1 cellular context compared by ENCODE assay signal in the genomic region with DNA sequence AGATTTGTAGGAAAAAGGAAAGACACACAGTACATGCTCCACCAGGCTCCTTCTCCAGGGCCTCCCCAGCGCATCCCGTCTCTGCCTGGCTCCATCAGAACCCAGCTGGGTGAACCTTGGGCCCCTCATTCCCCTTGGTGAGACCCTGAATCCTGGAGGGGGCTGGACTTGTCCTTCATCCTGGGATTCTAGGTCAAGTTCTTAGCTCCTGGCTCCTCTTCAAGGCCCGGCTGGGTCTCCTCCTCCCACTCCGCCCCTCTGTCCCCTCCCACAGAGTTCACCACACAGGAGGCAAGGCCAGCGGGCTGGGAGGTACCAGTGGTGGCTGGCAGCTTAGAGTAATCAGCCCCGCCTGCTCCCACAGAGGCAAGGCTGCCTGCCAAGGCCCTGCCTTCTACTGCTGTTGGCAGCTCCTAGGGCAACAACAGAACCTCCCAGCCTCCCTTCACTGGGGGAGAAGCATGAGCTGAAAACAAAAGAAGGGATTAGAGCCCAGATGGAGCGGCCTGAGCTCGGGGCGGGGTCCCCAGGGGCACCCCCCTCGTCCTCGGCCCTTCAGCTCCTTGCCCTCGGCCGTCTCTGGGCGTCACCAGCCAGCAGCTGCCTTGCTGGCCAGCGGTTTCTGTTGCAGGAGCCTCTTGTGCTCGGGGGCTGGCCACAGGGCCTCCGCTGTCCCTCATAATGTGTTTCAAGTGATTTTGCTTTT.
TF ChIP-seq lines count a peak whose summit lies in the region.

No MANE protein-coding gene starts in this region.

TF ChIP-seq in HepG2, 621 proteins besides CTCF, POLR2A, EP300 and RAD21 (continued from another document and continues in another):
- 0 out of 2 replicates have a peak, but pooled peaks have one; percentile 3 for TF ChIP-seq ZNF260 (CRISPR knock-in tag; IDR thresholded peaks at IDR 0.05; ENCODE audit: borderline replicate concordance, low read depth)
- TF ChIP-seq NCOA2 (CRISPR knock-in tag; IDR thresholded peaks at IDR 0.05) = peak; percentile 75
- no peak for TF ChIP-seq TCF12 (IDR thresholded peaks at IDR 0.05)
- peak; percentile 54; the same call in 1 of the 2 replicates for TF ChIP-seq TCF12 (CRISPR knock-in tag; IDR thresholded peaks at IDR 0.05)
- TF ChIP-seq, protein P1, sequence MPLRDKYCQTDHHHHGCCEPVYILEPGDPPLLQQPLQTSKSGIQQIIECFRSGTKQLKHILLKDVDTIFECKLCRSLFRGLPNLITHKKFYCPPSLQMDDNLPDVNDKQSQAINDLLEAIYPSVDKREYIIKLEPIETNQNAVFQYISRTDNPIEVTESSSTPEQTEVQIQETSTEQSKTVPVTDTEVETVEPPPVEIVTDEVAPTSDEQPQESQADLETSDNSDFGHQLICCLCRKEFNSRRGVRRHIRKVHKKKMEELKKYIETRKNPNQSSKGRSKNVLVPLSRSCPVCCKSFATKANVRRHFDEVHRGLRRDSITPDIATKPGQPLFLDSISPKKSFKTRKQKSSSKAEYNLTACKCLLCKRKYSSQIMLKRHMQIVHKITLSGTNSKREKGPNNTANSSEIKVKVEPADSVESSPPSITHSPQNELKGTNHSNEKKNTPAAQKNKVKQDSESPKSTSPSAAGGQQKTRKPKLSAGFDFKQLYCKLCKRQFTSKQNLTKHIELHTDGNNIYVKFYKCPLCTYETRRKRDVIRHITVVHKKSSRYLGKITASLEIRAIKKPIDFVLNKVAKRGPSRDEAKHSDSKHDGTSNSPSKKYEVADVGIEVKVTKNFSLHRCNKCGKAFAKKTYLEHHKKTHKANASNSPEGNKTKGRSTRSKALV (CRISPR knock-in tag; IDR thresholded peaks at IDR 0.05) = no peak
- TF ChIP-seq SIX4 (CRISPR knock-in tag; IDR thresholded peaks at IDR 0.05) = no peak
- TF ChIP-seq STAG1 (CRISPR knock-in tag; IDR thresholded peaks at IDR 0.05) = peak; percentile 18; the same call in 1 of the 2 replicates
- no peak for TF ChIP-seq ZNF501 (CRISPR knock-in tag; IDR thresholded peaks at IDR 0.05)
- no peak for TF ChIP-seq FOSL1 (CRISPR knock-in tag; IDR thresholded peaks at IDR 0.05; ENCODE audit: borderline replicate concordance)
- TF ChIP-seq, protein P2, sequence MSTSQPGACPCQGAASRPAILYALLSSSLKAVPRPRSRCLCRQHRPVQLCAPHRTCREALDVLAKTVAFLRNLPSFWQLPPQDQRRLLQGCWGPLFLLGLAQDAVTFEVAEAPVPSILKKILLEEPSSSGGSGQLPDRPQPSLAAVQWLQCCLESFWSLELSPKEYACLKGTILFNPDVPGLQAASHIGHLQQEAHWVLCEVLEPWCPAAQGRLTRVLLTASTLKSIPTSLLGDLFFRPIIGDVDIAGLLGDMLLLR (CRISPR knock-in tag; IDR thresholded peaks at IDR 0.05) = 0 out of 2 replicates have a peak, but pooled peaks have one; percentile 13
- TF ChIP-seq, protein P3, sequence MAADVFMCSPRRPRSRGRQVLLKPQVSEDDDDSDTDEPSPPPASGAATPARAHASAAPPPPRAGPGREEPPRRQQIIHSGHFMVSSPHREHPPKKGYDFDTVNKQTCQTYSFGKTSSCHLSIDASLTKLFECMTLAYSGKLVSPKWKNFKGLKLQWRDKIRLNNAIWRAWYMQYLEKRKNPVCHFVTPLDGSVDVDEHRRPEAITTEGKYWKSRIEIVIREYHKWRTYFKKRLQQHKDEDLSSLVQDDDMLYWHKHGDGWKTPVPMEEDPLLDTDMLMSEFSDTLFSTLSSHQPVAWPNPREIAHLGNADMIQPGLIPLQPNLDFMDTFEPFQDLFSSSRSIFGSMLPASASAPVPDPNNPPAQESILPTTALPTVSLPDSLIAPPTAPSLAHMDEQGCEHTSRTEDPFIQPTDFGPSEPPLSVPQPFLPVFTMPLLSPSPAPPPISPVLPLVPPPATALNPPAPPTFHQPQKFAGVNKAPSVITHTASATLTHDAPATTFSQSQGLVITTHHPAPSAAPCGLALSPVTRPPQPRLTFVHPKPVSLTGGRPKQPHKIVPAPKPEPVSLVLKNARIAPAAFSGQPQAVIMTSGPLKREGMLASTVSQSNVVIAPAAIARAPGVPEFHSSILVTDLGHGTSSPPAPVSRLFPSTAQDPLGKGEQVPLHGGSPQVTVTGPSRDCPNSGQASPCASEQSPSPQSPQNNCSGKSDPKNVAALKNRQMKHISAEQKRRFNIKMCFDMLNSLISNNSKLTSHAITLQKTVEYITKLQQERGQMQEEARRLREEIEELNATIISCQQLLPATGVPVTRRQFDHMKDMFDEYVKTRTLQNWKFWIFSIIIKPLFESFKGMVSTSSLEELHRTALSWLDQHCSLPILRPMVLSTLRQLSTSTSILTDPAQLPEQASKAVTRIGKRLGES (CRISPR knock-in tag; IDR thresholded peaks at IDR 0.05; ENCODE audit: borderline replicate concordance) = peak; percentile 25; the same call in 1 of the 2 replicates
- no peak for TF ChIP-seq SCMH1 (CRISPR knock-in tag; IDR thresholded peaks at IDR 0.05; ENCODE audit: borderline replicate concordance)
- TF ChIP-seq, protein P4, sequence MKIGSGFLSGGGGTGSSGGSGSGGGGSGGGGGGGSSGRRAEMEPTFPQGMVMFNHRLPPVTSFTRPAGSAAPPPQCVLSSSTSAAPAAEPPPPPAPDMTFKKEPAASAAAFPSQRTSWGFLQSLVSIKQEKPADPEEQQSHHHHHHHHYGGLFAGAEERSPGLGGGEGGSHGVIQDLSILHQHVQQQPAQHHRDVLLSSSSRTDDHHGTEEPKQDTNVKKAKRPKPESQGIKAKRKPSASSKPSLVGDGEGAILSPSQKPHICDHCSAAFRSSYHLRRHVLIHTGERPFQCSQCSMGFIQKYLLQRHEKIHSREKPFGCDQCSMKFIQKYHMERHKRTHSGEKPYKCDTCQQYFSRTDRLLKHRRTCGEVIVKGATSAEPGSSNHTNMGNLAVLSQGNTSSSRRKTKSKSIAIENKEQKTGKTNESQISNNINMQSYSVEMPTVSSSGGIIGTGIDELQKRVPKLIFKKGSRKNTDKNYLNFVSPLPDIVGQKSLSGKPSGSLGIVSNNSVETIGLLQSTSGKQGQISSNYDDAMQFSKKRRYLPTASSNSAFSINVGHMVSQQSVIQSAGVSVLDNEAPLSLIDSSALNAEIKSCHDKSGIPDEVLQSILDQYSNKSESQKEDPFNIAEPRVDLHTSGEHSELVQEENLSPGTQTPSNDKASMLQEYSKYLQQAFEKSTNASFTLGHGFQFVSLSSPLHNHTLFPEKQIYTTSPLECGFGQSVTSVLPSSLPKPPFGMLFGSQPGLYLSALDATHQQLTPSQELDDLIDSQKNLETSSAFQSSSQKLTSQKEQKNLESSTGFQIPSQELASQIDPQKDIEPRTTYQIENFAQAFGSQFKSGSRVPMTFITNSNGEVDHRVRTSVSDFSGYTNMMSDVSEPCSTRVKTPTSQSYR (CRISPR knock-in tag; IDR thresholded peaks at IDR 0.05; ENCODE audit: borderline replicate concordance) = peak; percentile 61; the same call in 1 of the 2 replicates
- TF ChIP-seq, protein P5, sequence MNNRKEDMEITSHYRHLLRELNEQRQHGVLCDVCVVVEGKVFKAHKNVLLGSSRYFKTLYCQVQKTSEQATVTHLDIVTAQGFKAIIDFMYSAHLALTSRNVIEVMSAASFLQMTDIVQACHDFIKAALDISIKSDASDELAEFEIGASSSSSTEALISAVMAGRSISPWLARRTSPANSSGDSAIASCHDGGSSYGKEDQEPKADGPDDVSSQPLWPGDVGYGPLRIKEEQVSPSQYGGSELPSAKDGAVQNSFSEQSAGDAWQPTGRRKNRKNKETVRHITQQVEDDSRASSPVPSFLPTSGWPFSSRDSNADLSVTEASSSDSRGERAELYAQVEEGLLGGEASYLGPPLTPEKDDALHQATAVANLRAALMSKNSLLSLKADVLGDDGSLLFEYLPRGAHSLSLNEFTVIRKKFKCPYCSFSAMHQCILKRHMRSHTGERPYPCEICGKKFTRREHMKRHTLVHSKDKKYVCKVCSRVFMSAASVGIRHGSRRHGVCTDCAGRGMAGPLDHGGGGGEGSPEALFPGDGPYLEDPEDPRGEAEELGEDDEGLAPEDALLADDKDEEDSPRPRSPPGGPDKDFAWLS (CRISPR knock-in tag; IDR thresholded peaks at IDR 0.05; ENCODE audit: borderline replicate concordance) = peak; percentile 81
- no peak for TF ChIP-seq SRY (CRISPR knock-in tag; IDR thresholded peaks at IDR 0.05)
- TF ChIP-seq, protein P6, sequence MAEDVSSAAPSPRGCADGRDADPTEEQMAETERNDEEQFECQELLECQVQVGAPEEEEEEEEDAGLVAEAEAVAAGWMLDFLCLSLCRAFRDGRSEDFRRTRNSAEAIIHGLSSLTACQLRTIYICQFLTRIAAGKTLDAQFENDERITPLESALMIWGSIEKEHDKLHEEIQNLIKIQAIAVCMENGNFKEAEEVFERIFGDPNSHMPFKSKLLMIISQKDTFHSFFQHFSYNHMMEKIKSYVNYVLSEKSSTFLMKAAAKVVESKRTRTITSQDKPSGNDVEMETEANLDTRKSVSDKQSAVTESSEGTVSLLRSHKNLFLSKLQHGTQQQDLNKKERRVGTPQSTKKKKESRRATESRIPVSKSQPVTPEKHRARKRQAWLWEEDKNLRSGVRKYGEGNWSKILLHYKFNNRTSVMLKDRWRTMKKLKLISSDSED (CRISPR knock-in tag; IDR thresholded peaks at IDR 0.05) = no peak
- TF ChIP-seq ZNF543 (CRISPR knock-in tag; IDR thresholded peaks at IDR 0.05) = peak; percentile 85
- TF ChIP-seq GZF1 (CRISPR knock-in tag; IDR thresholded peaks at IDR 0.05) = peak; percentile 52; the same call in 1 of the 2 replicates
- TF ChIP-seq PCBP1 (IDR thresholded peaks at IDR 0.05; ENCODE audit: borderline replicate concordance, low read depth, low read length) = 0 out of 2 replicates have a peak, but pooled peaks have one; percentile 36
- TF ChIP-seq GABPB1 (CRISPR knock-in tag; IDR thresholded peaks at IDR 0.05) = peak; percentile 54; the same call in 1 of the 2 replicates
- TF ChIP-seq, protein P7, sequence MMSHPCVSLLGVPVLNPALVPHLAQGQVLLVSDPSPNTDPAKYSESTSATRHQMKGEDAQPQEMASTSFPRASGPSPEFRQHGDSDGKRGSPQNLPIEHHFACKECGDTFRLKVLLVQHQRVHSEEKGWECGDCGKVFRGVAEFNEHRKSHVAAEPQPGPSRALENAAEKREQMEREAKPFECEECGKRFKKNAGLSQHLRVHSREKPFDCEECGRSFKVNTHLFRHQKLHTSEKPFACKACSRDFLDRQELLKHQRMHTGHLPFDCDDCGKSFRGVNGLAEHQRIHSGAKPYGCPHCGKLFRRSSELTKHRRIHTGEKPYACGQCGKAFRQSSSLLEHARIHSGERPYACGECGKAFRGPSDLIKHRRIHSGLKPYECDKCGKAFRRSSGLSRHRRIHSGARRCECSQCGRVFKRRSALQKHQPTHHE (CRISPR knock-in tag; IDR thresholded peaks at IDR 0.05; ENCODE audit: borderline replicate concordance) = peak; percentile 46; the same call in 1 of the 2 replicates
- no peak for TF ChIP-seq MTA3 (CRISPR knock-in tag; IDR thresholded peaks at IDR 0.05)
- TF ChIP-seq MEIS1 (CRISPR knock-in tag; IDR thresholded peaks at IDR 0.05; ENCODE audit: borderline replicate concordance) = peak; percentile 90
- TF ChIP-seq, protein P8, sequence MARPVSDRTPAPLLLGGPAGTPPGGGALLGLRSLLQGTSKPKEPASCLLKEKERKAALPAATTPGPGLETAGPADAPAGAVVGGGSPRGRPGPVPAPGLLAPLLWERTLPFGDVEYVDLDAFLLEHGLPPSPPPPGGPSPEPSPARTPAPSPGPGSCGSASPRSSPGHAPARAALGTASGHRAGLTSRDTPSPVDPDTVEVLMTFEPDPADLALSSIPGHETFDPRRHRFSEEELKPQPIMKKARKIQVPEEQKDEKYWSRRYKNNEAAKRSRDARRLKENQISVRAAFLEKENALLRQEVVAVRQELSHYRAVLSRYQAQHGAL (CRISPR knock-in tag; IDR thresholded peaks at IDR 0.05; ENCODE audit: not compliant biosample characterization) = no peak
- TF ChIP-seq SIN3A (IDR thresholded peaks at IDR 0.05; ENCODE audit: borderline replicate concordance, low read depth, low read length) = 0 out of 2 replicates have a peak, but pooled peaks have one; percentile 33
- TF ChIP-seq ZNF605 (CRISPR knock-in tag; IDR thresholded peaks at IDR 0.05) = no peak
- peak; percentile 50; the same call in 1 of the 2 replicates for TF ChIP-seq DMAP1 (CRISPR knock-in tag; IDR thresholded peaks at IDR 0.05)
- TF ChIP-seq, protein P9, sequence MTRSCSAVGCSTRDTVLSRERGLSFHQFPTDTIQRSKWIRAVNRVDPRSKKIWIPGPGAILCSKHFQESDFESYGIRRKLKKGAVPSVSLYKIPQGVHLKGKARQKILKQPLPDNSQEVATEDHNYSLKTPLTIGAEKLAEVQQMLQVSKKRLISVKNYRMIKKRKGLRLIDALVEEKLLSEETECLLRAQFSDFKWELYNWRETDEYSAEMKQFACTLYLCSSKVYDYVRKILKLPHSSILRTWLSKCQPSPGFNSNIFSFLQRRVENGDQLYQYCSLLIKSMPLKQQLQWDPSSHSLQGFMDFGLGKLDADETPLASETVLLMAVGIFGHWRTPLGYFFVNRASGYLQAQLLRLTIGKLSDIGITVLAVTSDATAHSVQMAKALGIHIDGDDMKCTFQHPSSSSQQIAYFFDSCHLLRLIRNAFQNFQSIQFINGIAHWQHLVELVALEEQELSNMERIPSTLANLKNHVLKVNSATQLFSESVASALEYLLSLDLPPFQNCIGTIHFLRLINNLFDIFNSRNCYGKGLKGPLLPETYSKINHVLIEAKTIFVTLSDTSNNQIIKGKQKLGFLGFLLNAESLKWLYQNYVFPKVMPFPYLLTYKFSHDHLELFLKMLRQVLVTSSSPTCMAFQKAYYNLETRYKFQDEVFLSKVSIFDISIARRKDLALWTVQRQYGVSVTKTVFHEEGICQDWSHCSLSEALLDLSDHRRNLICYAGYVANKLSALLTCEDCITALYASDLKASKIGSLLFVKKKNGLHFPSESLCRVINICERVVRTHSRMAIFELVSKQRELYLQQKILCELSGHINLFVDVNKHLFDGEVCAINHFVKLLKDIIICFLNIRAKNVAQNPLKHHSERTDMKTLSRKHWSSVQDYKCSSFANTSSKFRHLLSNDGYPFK (CRISPR knock-in tag; IDR thresholded peaks at IDR 0.05; ENCODE audit: borderline replicate concordance) = peak; percentile 61
- no peak for TF ChIP-seq KLF9 (CRISPR knock-in tag; IDR thresholded peaks at IDR 0.05; ENCODE audit: low read depth)
- TF ChIP-seq, protein P10, sequence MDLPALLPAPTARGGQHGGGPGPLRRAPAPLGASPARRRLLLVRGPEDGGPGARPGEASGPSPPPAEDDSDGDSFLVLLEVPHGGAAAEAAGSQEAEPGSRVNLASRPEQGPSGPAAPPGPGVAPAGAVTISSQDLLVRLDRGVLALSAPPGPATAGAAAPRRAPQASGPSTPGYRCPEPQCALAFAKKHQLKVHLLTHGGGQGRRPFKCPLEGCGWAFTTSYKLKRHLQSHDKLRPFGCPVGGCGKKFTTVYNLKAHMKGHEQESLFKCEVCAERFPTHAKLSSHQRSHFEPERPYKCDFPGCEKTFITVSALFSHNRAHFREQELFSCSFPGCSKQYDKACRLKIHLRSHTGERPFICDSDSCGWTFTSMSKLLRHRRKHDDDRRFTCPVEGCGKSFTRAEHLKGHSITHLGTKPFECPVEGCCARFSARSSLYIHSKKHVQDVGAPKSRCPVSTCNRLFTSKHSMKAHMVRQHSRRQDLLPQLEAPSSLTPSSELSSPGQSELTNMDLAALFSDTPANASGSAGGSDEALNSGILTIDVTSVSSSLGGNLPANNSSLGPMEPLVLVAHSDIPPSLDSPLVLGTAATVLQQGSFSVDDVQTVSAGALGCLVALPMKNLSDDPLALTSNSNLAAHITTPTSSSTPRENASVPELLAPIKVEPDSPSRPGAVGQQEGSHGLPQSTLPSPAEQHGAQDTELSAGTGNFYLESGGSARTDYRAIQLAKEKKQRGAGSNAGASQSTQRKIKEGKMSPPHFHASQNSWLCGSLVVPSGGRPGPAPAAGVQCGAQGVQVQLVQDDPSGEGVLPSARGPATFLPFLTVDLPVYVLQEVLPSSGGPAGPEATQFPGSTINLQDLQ (CRISPR knock-in tag; IDR thresholded peaks at IDR 0.05) = no peak
- peak; percentile 16; the same call in 1 of the 2 replicates for TF ChIP-seq ZNF225 (CRISPR knock-in tag; IDR thresholded peaks at IDR 0.05)
- peak; percentile 51; the same call in 1 of the 2 replicates for TF ChIP-seq HNF4G (IDR thresholded peaks at IDR 0.05; ENCODE audit: borderline replicate concordance, low read depth, low read length)
- no peak; the same call in 1 of the 2 replicates for TF ChIP-seq HNF4G (CRISPR knock-in tag; IDR thresholded peaks at IDR 0.05; ENCODE audit: borderline replicate concordance, low read depth)
- TF ChIP-seq GATAD1 (CRISPR knock-in tag; IDR thresholded peaks at IDR 0.05) = no peak
